Comparison of ENCODE assay signal across 9 cellular contexts in the genomic region with DNA sequence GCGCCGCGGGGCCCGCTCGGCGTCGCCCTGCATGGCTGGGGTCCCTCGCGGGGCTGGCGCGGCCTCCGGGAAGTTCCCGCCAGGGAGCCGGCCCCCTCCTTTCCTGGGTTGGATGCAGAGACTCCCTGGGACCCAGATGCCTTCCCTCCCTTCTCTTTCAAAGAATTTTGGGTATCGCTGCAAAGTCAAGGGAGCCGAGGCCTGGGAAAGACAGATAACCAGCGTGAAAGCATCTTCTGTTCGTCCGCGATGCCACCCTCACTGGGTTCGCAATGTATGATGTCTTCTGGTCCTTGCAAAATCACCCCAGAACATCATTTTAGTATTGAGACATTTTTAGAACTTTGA. TPM values are rescaled to one million over a fixed set of nuclear protein-coding genes. Genes with fewer than 3 reads are reported as not detected.
DNase-seq lines count a peak whose midpoint lies in the region; ATAC-seq and TF ChIP-seq lines count a peak whose summit lies in the region.
"Had no signal": no experiment of that assay in that cellular context is flagged by ENCODE, and none has a peak within 500 bp of the region (broad histone marks: within the 10 kb centered on the region; RNA-seq: fewer than 3 reads in every experiment).

No MANE protein-coding gene starts in this region.

- no peaks in the 10 kb centered on the region for H3K36me3 ChIP-seq in BLaER1

- peak overlapping the region; percentile 6 to 85 (median 72) for H3K4me3 Mint-ChIP-seq in naive thymus-derived CD8-positive, alpha-beta T cell

- H3K9me3 Mint-ChIP-seq in naive thymus-derived CD8-positive, alpha-beta T cell, result peaks cover 0 to 12% (median 4%) of the 10 kb centered on the region in 9 donors

- H3K27ac Mint-ChIP-seq in naive thymus-derived CD8-positive, alpha-beta T cell, result no peak overlapping the region

- POLR2A ChIA-PET in naive thymus-derived CD8-positive, alpha-beta T cell (lab: Charles Lee), result no interaction called here

- TF ChIP-seq CTCF in choroid plexus epithelial cell (conservative IDR thresholded peaks at IDR 0.05; ENCODE audit: low read depth, low read length), result no peak

- H3K36me3 Mint-ChIP-seq in naive thymus-derived CD8-positive, alpha-beta T cell, result peaks cover 2 to 8% (median 5%) of the 10 kb centered on the region in 3 donors

- H3K9ac ChIP-seq in BLaER1, result no peak overlapping the region

- H3K27me3 ChIP-seq in BLaER1, result peaks cover 50% of the 10 kb centered on the region

- peaks cover 2 to 35% (median 6%) of the 10 kb centered on the region in 4 donors for H3K4me1 Mint-ChIP-seq in naive thymus-derived CD8-positive, alpha-beta T cell

- H3K4me2 ChIP-seq in BLaER1, result peak overlapping the region; percentile 63
- H3K4me2 ChIP-seq: PC-9 had no signal

- no peaks in the 10 kb centered on the region for H4K20me1 ChIP-seq in BLaER1

- H3K4me3 ChIP-seq in BLaER1 (peak overlapping the region; percentile 59), choroid plexus epithelial cell (ENCODE audit: low read depth, low read length) (peak overlapping the region; percentile 82)
- H3K4me3 ChIP-seq: PC-9 had no signal

- peaks cover 8% of the 10 kb centered on the region; the same call in 1 of the 2 replicates for H3K4me1 ChIP-seq in BLaER1

- peak; percentile 11 for ATAC-seq in HG02678 (IDR thresholded peaks at IDR 0.05; ENCODE audit: unreplicated experiment)
- ATAC-seq in naive thymus-derived CD8-positive, alpha-beta T cell, result peak in 1 of 2 donors; percentile 10
- ATAC-seq in GM21526 (IDR thresholded peaks at IDR 0.05; ENCODE audit: low FRiP score, unreplicated experiment), result no peak
- no peak for ATAC-seq in HG03442 (IDR thresholded peaks at IDR 0.05; ENCODE audit: unreplicated experiment)

- peaks cover 26% of the 10 kb centered on the region for H3K9me3 ChIP-seq in BLaER1

- H3K27me3 Mint-ChIP-seq in naive thymus-derived CD8-positive, alpha-beta T cell, result peaks cover 46 to 73% (median 60%) of the 10 kb centered on the region in 5 donors

- DNase-seq in choroid plexus epithelial cell (ENCODE audit: low read depth) (peak; percentile 22), activated gamma-delta T cell treated with Interleukin-2 at 50 U/mL for 16 hours (no peak), nucleus accumbens (lab: John Stamatoyannopoulos, UW) (no peak)
- DNase-seq in naive thymus-derived CD8-positive, alpha-beta T cell, result no peak
- DNase-seq: PC-9 had no signal

- H3K27ac ChIP-seq in BLaER1, result no peak overlapping the region
- H3K27ac ChIP-seq: PC-9 had no signal

RNA-seq across cellular contexts. Expression of gene IRAK3, which starts 0.4 kb away (rescaled TPM):
- under 1 TPM; 0.14 to 0.26 TPM for total RNA-seq in naive thymus-derived CD8-positive, alpha-beta T cell
- polyA plus RNA-seq in naive thymus-derived CD8-positive, alpha-beta T cell, result under 1 TPM in 2 of 3 donors, not detected in 1; 0.03 to 0.06 TPM

RNA-seq across cellular contexts. Expression of gene TMBIM4, which starts 19.7 kb away (rescaled TPM):
- 10 to 100 TPM; 88.2 to 94.4 TPM for total RNA-seq in naive thymus-derived CD8-positive, alpha-beta T cell
- polyA plus RNA-seq in naive thymus-derived CD8-positive, alpha-beta T cell, result 100 to 1,000 TPM; 241 to 335 (median 328) TPM

RNA-seq across cellular contexts. Expression of gene LLPH, which starts 58.9 kb away (rescaled TPM):
- 10 to 100 TPM; 26.2 to 32.4 TPM for total RNA-seq in naive thymus-derived CD8-positive, alpha-beta T cell
- polyA plus RNA-seq in naive thymus-derived CD8-positive, alpha-beta T cell, result 10 to 100 TPM; 29.3 to 38.8 (median 31.2) TPM
